8 cellular contexts compared by ENCODE assay signal in genomic region chr15:82043726-82044372, GRCh38. TPM values are rescaled to one million over a fixed set of nuclear protein-coding genes. Genes with fewer than 3 reads are reported as not detected.
DNase-seq lines count a peak whose midpoint lies in the region; ATAC-seq, FAIRE-seq and TF ChIP-seq lines count a peak whose summit lies in the region.

No MANE protein-coding gene starts in this region.

- peaks cover 12% of the 10 kb centered on the region for H3K4me1 Mint-ChIP-seq in activated T-cell treated with anti-CD3 and anti-CD28 coated beads, Interleukin-2, amount 50 U/mL, for 4 hours (ENCODE audit: low read depth)

- H3K9me3 Mint-ChIP-seq in activated T-cell treated with anti-CD3 and anti-CD28 coated beads, Interleukin-2, amount 50 U/mL, for 4 hours, result no peaks in the 10 kb centered on the region

- H3K9me3 ChIP-seq in right atrium auricular region, result no peaks in the 10 kb centered on the region
- no peaks in the 10 kb centered on the region for H3K9me3 ChIP-seq in skeletal muscle satellite cell (replicated peaks; ENCODE audit: low read length)

- H3K27me3 ChIP-seq in H7 (ENCODE audit: control insufficient read depth, insufficient read depth, low read length), result peaks cover 33% of the 10 kb centered on the region
- H3K27me3 ChIP-seq in right atrium auricular region, result no peaks in the 10 kb centered on the region
- no peaks in the 10 kb centered on the region for H3K27me3 ChIP-seq in skeletal muscle satellite cell (ENCODE audit: control insufficient read depth, insufficient read depth, low read length)

- DNase-seq in H7 (peak; percentile 76), right atrium auricular region (ENCODE audit: low spot score) (no peak), NCI-H2081 (lab: John Stamatoyannopoulos, UW) (no peak), frontal cortex (ENCODE audit: low spot score in 2 of 2) (no peak), GOT3 (lab: John Stamatoyannopoulos, UW) (no peak), SIG-M5 (lab: John Stamatoyannopoulos, UW) (no peak)
- DNase-seq in activated T-cell treated with anti-CD3 and anti-CD28 coated beads, Interleukin-2, amount 50 U/mL, for 4 hours, result no peak

- H3K36me3 ChIP-seq in H7 (replicated peaks; ENCODE audit: control insufficient read depth, insufficient read depth, low read length) (no peaks in the 10 kb centered on the region), right atrium auricular region (no peaks in the 10 kb centered on the region), skeletal muscle satellite cell (ENCODE audit: insufficient read depth, low read length) (peaks cover 14% of the 10 kb centered on the region)

- no peak for FAIRE-seq in frontal cortex (lab: Jason Lieb, UNC)

- H3K27ac ChIP-seq in right atrium auricular region, result peak overlapping the region in 1 of 2 donors; percentile 96

- H3K27me3 Mint-ChIP-seq in activated T-cell treated with anti-CD3 and anti-CD28 coated beads, Interleukin-2, amount 50 U/mL, for 4 hours (ENCODE audit: low read depth), result peaks cover 20% of the 10 kb centered on the region

- H3K36me3 Mint-ChIP-seq in activated T-cell treated with anti-CD3 and anti-CD28 coated beads, Interleukin-2, amount 50 U/mL, for 4 hours (ENCODE audit: insufficient read depth), result no peaks in the 10 kb centered on the region

- H3K4me3 ChIP-seq in H7 (ENCODE audit: insufficient read depth, low read depth, low read length), result peak overlapping the region; percentile 92
- H3K4me3 ChIP-seq in right atrium auricular region, result peak overlapping the region; percentile 72 to 93
- peak overlapping the region; percentile 92 for H3K4me3 ChIP-seq in skeletal muscle satellite cell (ENCODE audit: low read length)

- peak overlapping the region; percentile 79 for H3K4me3 Mint-ChIP-seq in activated T-cell treated with anti-CD3 and anti-CD28 coated beads, Interleukin-2, amount 50 U/mL, for 4 hours

- H3K4me1 ChIP-seq in right atrium auricular region (peaks cover 0 to 36% of the 10 kb centered on the region in 2 donors), skeletal muscle satellite cell (ENCODE audit: control insufficient read depth, insufficient read depth, low read length) (peaks cover 12% of the 10 kb centered on the region)

- TF ChIP-seq CTCF in right atrium auricular region (IDR thresholded peaks at IDR 0.05), result no peak

- peak overlapping the region; percentile 91 for H3K9ac ChIP-seq in skeletal muscle satellite cell (ENCODE audit: low read depth, low read length)

- peak overlapping the region; percentile 89 for H3K4me2 ChIP-seq in skeletal muscle satellite cell (ENCODE audit: low read length)

- ATAC-seq in activated T-cell treated with anti-CD3 and anti-CD28 coated beads, Interleukin-2, amount 50 U/mL, for 4 hours, result no peak

RNA-seq across cellular contexts. Expression of gene MEX3B, which starts 2.0 kb away (rescaled TPM):
- 9.9 and 14.3 TPM in 2 replicates for total RNA-seq in H7 (2014; rRNA removed; shearing (Covaris generic))
- total RNA-seq in activated T-cell treated with anti-CD3 and anti-CD28 coated beads, Interleukin-2, amount 50 U/mL, for 4 hours, result under 1 TPM; 0.46 to 0.71 (median 0.55) TPM
- 1 to 10 TPM; 1.9 to 2.4 TPM for total RNA-seq in right atrium auricular region
- 1.3 and 1.5 TPM in 2 replicates for total RNA-seq in skeletal muscle satellite cell (2012; rRNA removed)
- total RNA-seq in frontal cortex, result 89.7 TPM
